14 cellular contexts compared by ENCODE assay signal in the genomic region with DNA sequence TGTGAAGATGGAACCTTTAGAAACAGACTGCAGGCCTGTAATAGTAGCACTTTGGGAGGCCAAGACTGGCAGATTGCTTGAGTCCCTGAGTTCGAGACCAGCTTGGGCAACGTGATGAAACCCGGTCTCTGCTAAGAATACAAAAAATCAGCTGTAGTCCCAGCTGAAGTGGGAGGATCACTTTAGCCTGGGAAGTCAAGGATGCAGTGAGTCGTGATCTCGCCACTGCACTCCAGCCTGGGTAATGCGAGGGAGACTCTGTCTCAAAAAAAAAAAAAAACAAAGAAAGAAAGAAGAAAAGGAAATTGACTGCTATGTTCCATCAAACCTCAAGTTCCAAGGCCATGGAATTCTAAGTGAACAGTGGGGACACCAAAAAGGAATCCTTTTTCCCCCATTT. TPM values are rescaled to one million over a fixed set of nuclear protein-coding genes. Genes with fewer than 3 reads are reported as not detected.
A peak's percentile ranks its signal among the peaks of the same experiment; 100 is the strongest.
DNase-seq lines count a peak whose midpoint lies in the region; ATAC-seq and TF ChIP-seq lines count a peak whose summit lies in the region.
"Had no signal": no experiment of that assay in that cellular context is flagged by ENCODE, and none has a peak within 500 bp of the region (broad histone marks: within the 10 kb centered on the region; RNA-seq: fewer than 3 reads in every experiment).

No MANE protein-coding gene starts in this region.

- H3K9me3 Mint-ChIP-seq in WTC11, result no peaks in the 10 kb centered on the region

- 95 to 96% (median 95%) methylated on average over 6 of the region's 6 CpGs for WGBS in psoas muscle, 3 donors

- peaks cover 3% of the 10 kb centered on the region; the same call in 1 of the 2 replicates for H3K27me3 Mint-ChIP-seq in WTC11 (ENCODE audit: low read depth)

- no peaks in the 10 kb centered on the region for H3K9me3 ChIP-seq in psoas muscle
- H3K9me3 ChIP-seq: adrenal gland, SJCRH30 had no signal

- POLR2A ChIA-PET in WTC11 (lab: Charles Lee), result no interaction called here

- H3K36me3 Mint-ChIP-seq in WTC11, result peaks cover 24% of the 10 kb centered on the region

- peak overlapping the region; percentile 94 for H3K27ac Mint-ChIP-seq in WTC11

- TF ChIP-seq CTCF in WTC11 (IDR thresholded peaks at IDR 0.05) (no peak), fibroblast of mammary gland (conservative IDR thresholded peaks at IDR 0.05; ENCODE audit: control insufficient read depth, insufficient read depth, low read depth, low read length) (no peak), psoas muscle (IDR thresholded peaks at IDR 0.05) (no peak)

- peak; percentile 24 for DNase-seq in EL
- no peak for DNase-seq in WTC11 (ENCODE audit: low spot score)
- DNase-seq in fibroblast of mammary gland (ENCODE audit: low read depth), result peak; percentile 44
- no peak for DNase-seq in psoas muscle
- no peak for DNase-seq in superior temporal gyrus (ENCODE audit: extremely low spot score)
- no peak for DNase-seq in effector CD8-positive, alpha-beta T cell (lab: John Stamatoyannopoulos, UW)
- no peak for DNase-seq in NCI-H1048 (lab: John Stamatoyannopoulos, UW)
- DNase-seq: adrenal gland, COR-L47, MM.1S, NCI-H524 treated with DMSO at 0.1 percent for 48 hours, SJCRH30 had no signal

- no peak overlapping the region for H3K4me3 ChIP-seq in fibroblast of mammary gland (ENCODE audit: control insufficient read depth, low read depth, low read length)
- H3K4me3 ChIP-seq in psoas muscle, result peak overlapping the region; percentile 97
- H3K4me3 ChIP-seq: SJCRH30 had no signal

- peaks cover 5 to 45% of the 10 kb centered on the region in 2 donors for H3K36me3 ChIP-seq in psoas muscle (ENCODE audit: insufficient read depth in 1 of 2, low read depth in 1 of 2)
- H3K36me3 ChIP-seq: SJCRH30 had no signal

- H3K4me1 Mint-ChIP-seq in WTC11, result peaks cover 68% of the 10 kb centered on the region

- peak overlapping the region; percentile 47 for H3K4me3 Mint-ChIP-seq in WTC11

- no peaks in the 10 kb centered on the region for H3K27me3 ChIP-seq in psoas muscle (ENCODE audit: insufficient read depth in 3 of 3, low read length in 2 of 3)
- H3K27me3 ChIP-seq: adrenal gland, SJCRH30 had no signal

- CTCF ChIA-PET in WTC11 (lab: Charles Lee), result no interaction called here

- no peak for ATAC-seq in WTC11
- no peak for ATAC-seq in psoas muscle
- no peak for ATAC-seq in HG03571 (IDR thresholded peaks at IDR 0.05; ENCODE audit: unreplicated experiment)

- intact Hi-C loops in psoas muscle (cut with DNase I), result loop anchor here in 1 of 2 donors (5.0 kb wide), 1 partner anchor 131 kb away; no protein-coding TSS in a partner anchor

- no peak overlapping the region for H3K27ac ChIP-seq in psoas muscle
- H3K27ac ChIP-seq: parathyroid adenoma, SJCRH30 had no signal

- peaks cover 29% of the 10 kb centered on the region for H3K4me1 ChIP-seq in psoas muscle

TF ChIP-seq in WTC11, 78 proteins besides CTCF, POLR2A, EP300 and RAD21:
- TF ChIP-seq, protein P1, sequence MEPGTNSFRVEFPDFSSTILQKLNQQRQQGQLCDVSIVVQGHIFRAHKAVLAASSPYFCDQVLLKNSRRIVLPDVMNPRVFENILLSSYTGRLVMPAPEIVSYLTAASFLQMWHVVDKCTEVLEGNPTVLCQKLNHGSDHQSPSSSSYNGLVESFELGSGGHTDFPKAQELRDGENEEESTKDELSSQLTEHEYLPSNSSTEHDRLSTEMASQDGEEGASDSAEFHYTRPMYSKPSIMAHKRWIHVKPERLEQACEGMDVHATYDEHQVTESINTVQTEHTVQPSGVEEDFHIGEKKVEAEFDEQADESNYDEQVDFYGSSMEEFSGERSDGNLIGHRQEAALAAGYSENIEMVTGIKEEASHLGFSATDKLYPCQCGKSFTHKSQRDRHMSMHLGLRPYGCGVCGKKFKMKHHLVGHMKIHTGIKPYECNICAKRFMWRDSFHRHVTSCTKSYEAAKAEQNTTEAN (CRISPR knock-in tag; IDR thresholded peaks at IDR 0.05), result no peak
- TF ChIP-seq ZNF219 (CRISPR knock-in tag; IDR thresholded peaks at IDR 0.05; ENCODE audit: borderline replicate concordance) (no peak), ZNF317 (CRISPR knock-in tag; IDR thresholded peaks at IDR 0.05; ENCODE audit: borderline replicate concordance, low read depth) (no peak), HMGA2 (CRISPR knock-in tag; IDR thresholded peaks at IDR 0.05) (no peak), IRF2 (CRISPR knock-in tag; IDR thresholded peaks at IDR 0.05; ENCODE audit: borderline replicate concordance, low read depth) (no peak), SP1 (CRISPR knock-in tag; conservative IDR thresholded peaks at IDR 0.05) (no peak), JAZF1 (CRISPR knock-in tag; IDR thresholded peaks at IDR 0.05) (no peak), GABPB1 (CRISPR knock-in tag; IDR thresholded peaks at IDR 0.05) (no peak)
- TF ChIP-seq, protein P2, sequence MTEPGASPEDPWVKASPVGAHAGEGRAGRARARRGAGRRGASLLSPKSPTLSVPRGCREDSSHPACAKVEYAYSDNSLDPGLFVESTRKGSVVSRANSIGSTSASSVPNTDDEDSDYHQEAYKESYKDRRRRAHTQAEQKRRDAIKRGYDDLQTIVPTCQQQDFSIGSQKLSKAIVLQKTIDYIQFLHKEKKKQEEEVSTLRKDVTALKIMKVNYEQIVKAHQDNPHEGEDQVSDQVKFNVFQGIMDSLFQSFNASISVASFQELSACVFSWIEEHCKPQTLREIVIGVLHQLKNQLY (CRISPR knock-in tag; IDR thresholded peaks at IDR 0.05), result no peak
- TF ChIP-seq, protein P3, sequence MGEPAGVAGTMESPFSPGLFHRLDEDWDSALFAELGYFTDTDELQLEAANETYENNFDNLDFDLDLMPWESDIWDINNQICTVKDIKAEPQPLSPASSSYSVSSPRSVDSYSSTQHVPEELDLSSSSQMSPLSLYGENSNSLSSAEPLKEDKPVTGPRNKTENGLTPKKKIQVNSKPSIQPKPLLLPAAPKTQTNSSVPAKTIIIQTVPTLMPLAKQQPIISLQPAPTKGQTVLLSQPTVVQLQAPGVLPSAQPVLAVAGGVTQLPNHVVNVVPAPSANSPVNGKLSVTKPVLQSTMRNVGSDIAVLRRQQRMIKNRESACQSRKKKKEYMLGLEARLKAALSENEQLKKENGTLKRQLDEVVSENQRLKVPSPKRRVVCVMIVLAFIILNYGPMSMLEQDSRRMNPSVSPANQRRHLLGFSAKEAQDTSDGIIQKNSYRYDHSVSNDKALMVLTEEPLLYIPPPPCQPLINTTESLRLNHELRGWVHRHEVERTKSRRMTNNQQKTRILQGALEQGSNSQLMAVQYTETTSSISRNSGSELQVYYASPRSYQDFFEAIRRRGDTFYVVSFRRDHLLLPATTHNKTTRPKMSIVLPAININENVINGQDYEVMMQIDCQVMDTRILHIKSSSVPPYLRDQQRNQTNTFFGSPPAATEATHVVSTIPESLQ (CRISPR knock-in tag; IDR thresholded peaks at IDR 0.05), result no peak
- TF ChIP-seq, protein P4, sequence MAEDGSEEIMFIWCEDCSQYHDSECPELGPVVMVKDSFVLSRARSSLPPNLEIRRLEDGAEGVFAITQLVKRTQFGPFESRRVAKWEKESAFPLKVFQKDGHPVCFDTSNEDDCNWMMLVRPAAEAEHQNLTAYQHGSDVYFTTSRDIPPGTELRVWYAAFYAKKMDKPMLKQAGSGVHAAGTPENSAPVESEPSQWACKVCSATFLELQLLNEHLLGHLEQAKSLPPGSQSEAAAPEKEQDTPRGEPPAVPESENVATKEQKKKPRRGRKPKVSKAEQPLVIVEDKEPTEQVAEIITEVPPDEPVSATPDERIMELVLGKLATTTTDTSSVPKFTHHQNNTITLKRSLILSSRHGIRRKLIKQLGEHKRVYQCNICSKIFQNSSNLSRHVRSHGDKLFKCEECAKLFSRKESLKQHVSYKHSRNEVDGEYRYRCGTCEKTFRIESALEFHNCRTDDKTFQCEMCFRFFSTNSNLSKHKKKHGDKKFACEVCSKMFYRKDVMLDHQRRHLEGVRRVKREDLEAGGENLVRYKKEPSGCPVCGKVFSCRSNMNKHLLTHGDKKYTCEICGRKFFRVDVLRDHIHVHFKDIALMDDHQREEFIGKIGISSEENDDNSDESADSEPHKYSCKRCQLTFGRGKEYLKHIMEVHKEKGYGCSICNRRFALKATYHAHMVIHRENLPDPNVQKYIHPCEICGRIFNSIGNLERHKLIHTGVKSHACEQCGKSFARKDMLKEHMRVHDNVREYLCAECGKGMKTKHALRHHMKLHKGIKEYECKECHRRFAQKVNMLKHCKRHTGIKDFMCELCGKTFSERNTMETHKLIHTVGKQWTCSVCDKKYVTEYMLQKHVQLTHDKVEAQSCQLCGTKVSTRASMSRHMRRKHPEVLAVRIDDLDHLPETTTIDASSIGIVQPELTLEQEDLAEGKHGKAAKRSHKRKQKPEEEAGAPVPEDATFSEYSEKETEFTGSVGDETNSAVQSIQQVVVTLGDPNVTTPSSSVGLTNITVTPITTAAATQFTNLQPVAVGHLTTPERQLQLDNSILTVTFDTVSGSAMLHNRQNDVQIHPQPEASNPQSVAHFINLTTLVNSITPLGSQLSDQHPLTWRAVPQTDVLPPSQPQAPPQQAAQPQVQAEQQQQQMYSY (CRISPR knock-in tag; IDR thresholded peaks at IDR 0.05), result no peak

RNA-seq across cellular contexts. Expression of a gene that starts 2.2 kb away (rescaled TPM):
- 26.2 to 32.9 TPM (median 27.7 TPM) in 3 replicates for total RNA-seq in WTC11 (2021)
- 10 to 100 TPM; 13.1 to 33.0 (median 21.4) TPM for total RNA-seq in psoas muscle
- polyA plus RNA-seq in psoas muscle, result 10 to 100 TPM; 10.2 to 13.9 (median 11.5) TPM

RNA-seq across cellular contexts. Expression of a gene that starts 40.8 kb away (rescaled TPM):
- 18.8 to 23.9 TPM (median 20.6 TPM) in 3 replicates for total RNA-seq in WTC11 (2021)
- 10 to 100 TPM; 23.0 to 31.5 (median 29.3) TPM for total RNA-seq in psoas muscle
- polyA plus RNA-seq in psoas muscle, result 10 to 100 TPM in 2 of 3 donors, 1 to 10 TPM in 1; 6.7 to 25.9 (median 10.1) TPM

Comparison
In these comparisons a context has a peak if more than half of its experiments do, and no peak if none do; other contexts are left out.
1. DNase-seq: peak in EL (single experiment) and fibroblast of mammary gland (single experiment); none in WTC11 (single experiment), psoas muscle (0 of 2), superior temporal gyrus (single experiment), effector CD8-positive, alpha-beta T cell (single experiment) and NCI-H1048 (single experiment).